Comparison of ENCODE assay signal across 1 cellular context in the genomic region with DNA sequence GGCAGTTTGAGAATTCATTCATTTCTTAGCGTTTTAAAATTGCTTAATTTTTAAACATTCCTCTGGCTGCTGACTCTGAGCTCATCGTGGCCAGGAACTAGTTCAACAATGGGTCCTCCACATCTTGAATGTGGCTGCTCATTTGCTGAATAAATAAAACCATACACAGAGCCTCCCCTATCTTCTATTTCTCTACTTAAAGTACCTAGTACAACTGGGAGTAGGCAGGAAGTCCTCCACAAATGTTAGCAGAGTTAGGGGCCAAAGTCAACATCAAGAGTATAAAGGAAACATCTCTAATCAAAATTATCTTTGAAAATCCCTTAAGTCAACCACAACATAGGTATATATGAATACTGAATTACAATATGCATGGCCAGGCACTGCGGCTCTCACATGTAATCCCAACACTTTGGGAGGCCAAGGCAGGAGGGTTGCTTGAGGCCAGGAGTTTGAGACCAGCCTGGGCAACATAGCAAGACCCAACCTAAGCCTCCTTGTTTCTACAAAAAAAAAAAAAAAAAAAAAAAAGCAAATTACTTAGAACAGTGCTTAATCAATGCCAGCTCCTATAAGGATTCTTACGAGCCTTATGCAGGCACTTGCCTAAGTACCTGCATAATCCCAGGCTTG.
TF ChIP-seq lines count a peak whose summit lies in the region.

No MANE protein-coding gene starts in this region.

TF ChIP-seq in A549, 52 proteins besides CTCF, POLR2A, EP300 and RAD21 (continued from another document):
- no peak for TF ChIP-seq CHD4 (IDR thresholded peaks at IDR 0.05; ENCODE audit: borderline replicate concordance)
